8 cellular contexts compared by ENCODE assay signal in the genomic region with DNA sequence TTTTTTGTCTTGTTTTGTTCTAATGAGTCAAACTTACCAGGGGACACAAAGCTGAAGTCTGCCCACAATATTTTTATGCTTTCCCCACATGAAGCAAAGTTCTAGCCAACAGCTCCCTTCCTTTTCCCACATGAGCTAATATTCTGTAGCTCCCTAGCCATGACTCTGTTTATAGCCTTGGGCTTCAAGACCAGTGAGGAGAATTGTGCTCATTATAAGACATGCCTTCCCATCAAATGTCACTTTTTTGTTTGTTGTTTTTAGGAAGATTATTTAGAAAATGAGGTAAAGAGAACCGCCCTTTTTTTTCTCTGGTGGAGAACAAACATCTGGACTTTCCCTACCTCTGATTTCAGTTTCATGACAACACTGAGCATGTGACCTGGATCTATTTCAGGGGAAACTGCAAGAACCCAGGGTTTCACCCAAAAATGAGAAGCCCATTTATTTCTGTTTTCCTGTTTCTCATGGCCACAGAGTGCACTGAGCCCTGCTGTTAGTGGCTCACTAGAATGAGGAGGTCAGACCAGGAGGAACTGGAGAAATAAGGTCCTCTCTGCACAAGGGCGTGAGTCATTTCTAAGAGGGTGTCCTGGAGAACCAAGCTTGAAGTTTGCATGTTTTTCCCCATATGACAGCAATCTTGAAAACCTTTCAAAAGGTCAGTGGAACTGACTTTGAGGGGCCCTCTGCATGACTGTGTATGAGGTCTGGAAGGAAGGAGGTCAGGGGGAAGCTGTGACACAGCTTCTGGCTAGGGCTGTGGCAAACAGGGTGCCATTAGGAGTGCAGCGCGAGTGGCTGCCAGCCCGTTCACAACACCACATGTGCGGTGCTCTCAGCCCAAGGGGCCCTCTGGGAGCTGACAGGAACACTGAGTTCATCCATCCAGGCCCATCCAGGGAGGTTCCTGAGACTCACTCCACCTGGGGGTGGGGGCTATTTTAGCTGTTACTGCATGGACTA. TPM values are rescaled to one million over a fixed set of nuclear protein-coding genes. Genes with fewer than 3 reads are reported as not detected.
DNase-seq lines count a peak whose midpoint lies in the region; ATAC-seq and TF ChIP-seq lines count a peak whose summit lies in the region.

No MANE protein-coding gene starts in this region.

- intact Hi-C loops in prostate gland (cut with DNase I): no loop called here

- CTCF ChIA-PET in activated CD4-positive, alpha-beta T cell treated with anti-CD3 and anti-CD28 coated beads, Interleukin-2, amount 10 ng/mL, durations not matched to agents 7 days and 5 days (lab: Charles Lee): interaction anchor here (1.1 to 1.5 kb wide), 4 partner anchors 13 to 31 kb away, joined by 3 to 7 read pairs (median 4); no protein-coding TSS in a partner anchor

- H3K4me1 ChIP-seq in fibroblast of lung (ENCODE audit: control insufficient read depth, extremely low read depth, insufficient read depth, low read length): peaks cover 23% of the 10 kb centered on the region
- H3K4me1 ChIP-seq in prostate gland (replicated peaks): no peaks in the 10 kb centered on the region

- no peak overlapping the region for H2AFZ ChIP-seq in fibroblast of lung (ENCODE audit: low read length)

- peak; percentile 96 for ATAC-seq in stimulated activated naive CD8-positive, alpha-beta T cell treated with anti-CD3 and anti-CD28 coated beads, Interleukin-15, Interleukin-2, amounts not matched to agents 100 U/mL and 50 U/mL, for 24 hours

- H3K4me1 Mint-ChIP-seq in activated CD4-positive, alpha-beta T cell treated with anti-CD3 and anti-CD28 coated beads, Interleukin-2, amount 10 ng/mL, durations not matched to agents 7 days and 5 days: peaks cover 34% of the 10 kb centered on the region

- no peaks in the 10 kb centered on the region for H3K27me3 Mint-ChIP-seq in activated CD4-positive, alpha-beta T cell treated with anti-CD3 and anti-CD28 coated beads, Interleukin-2, amount 10 ng/mL, durations not matched to agents 7 days and 5 days

- H3K79me2 ChIP-seq in fibroblast of lung (ENCODE audit: control insufficient read depth, insufficient read depth, low read length): no peaks in the 10 kb centered on the region

- no peaks in the 10 kb centered on the region for H4K20me1 ChIP-seq in fibroblast of lung (ENCODE audit: control insufficient read depth, extremely low read depth, insufficient read depth, low read length)

- peak overlapping the region; percentile 17 for H3K4me2 ChIP-seq in fibroblast of lung (ENCODE audit: extremely low read depth, insufficient read depth, low read length)

- TF ChIP-seq POLR2A in prostate gland (IDR thresholded peaks at IDR 0.05): no peak

- peaks cover 18% of the 10 kb centered on the region for H3K36me3 Mint-ChIP-seq in activated CD4-positive, alpha-beta T cell treated with anti-CD3 and anti-CD28 coated beads, Interleukin-2, amount 10 ng/mL, durations not matched to agents 7 days and 5 days (ENCODE audit: low read depth)

- H3K36me3 ChIP-seq in fibroblast of lung (ENCODE audit: control insufficient read depth, insufficient read depth, low read length): no peaks in the 10 kb centered on the region
- H3K36me3 ChIP-seq in prostate gland: no peaks in the 10 kb centered on the region

- no peaks in the 10 kb centered on the region for H3K27me3 ChIP-seq in fibroblast of lung (ENCODE audit: control insufficient read depth, insufficient read depth, low read length)
- no peaks in the 10 kb centered on the region for H3K27me3 ChIP-seq in prostate gland (replicated peaks; ENCODE audit: insufficient read depth)

- H3K9me3 Mint-ChIP-seq in activated CD4-positive, alpha-beta T cell treated with anti-CD3 and anti-CD28 coated beads, Interleukin-2, amount 10 ng/mL, durations not matched to agents 7 days and 5 days: peaks cover 3% of the 10 kb centered on the region

- TF ChIP-seq CTCF in fibroblast of lung (conservative IDR thresholded peaks at IDR 0.05 in 1 of 2, IDR thresholded peaks at IDR 0.05 in 1 of 2; ENCODE audit: low read depth in 1 of 2, low read length in 2 of 2) (no peak), prostate gland (IDR thresholded peaks at IDR 0.05) (no peak)

- WGBS in prostate gland: 45% methylated on average over 6 of the region's 6 CpGs

- H3K27ac ChIP-seq in fibroblast of lung (ENCODE audit: insufficient read depth, low read length): peak overlapping the region; percentile 57
- peak overlapping the region in 1 of 2 donors; percentile 27 for H3K27ac ChIP-seq in prostate gland

- no peak for DNase-seq in activated CD4-positive, alpha-beta T cell treated with anti-CD3 and anti-CD28 coated beads, Interleukin-2, amount 10 ng/mL, durations not matched to agents 7 days and 5 days
- DNase-seq in activated CD4-positive, alpha-beta T cell treated with anti-CD3 and anti-CD28 coated beads, Interleukin-2, amount 50 U/mL, for 1 hour: no peak
- peak; percentile 68 for DNase-seq in HCEC 1CT
- peak; percentile 93 for DNase-seq in MV-4-11 (lab: John Stamatoyannopoulos, UW)
- peak; percentile 42 to 90 for DNase-seq in fibroblast of lung (ENCODE audit: low read depth in 2 of 2)
- DNase-seq in stimulated activated naive CD8-positive, alpha-beta T cell treated with anti-CD3 and anti-CD28 coated beads, Interleukin-15, Interleukin-2, amounts not matched to agents 100 U/mL and 50 U/mL, for 24 hours: peak; percentile 48
- no peak for DNase-seq in islet precursor cell
- DNase-seq in prostate gland (ENCODE audit: low spot score): no peak

- H3K9me3 ChIP-seq in fibroblast of lung (ENCODE audit: control insufficient read depth, insufficient read depth, low read depth, low read length) (no peaks in the 10 kb centered on the region), prostate gland (no peaks in the 10 kb centered on the region)

- peak overlapping the region; percentile 63 for H3K27ac Mint-ChIP-seq in activated CD4-positive, alpha-beta T cell treated with anti-CD3 and anti-CD28 coated beads, Interleukin-2, amount 10 ng/mL, durations not matched to agents 7 days and 5 days

- no peak overlapping the region for H3K4me3 ChIP-seq in fibroblast of lung (replicated peaks in 1 of 4; ENCODE audit: control extremely low read depth in 1 of 4, insufficient read depth in 1 of 4, low read depth in 3 of 4, low read length in 4 of 4)
- H3K4me3 ChIP-seq in prostate gland: no peak overlapping the region

- H3K9ac ChIP-seq in fibroblast of lung (ENCODE audit: insufficient read depth, low read length): no peak overlapping the region

- no peak overlapping the region for H3K4me3 Mint-ChIP-seq in activated CD4-positive, alpha-beta T cell treated with anti-CD3 and anti-CD28 coated beads, Interleukin-2, amount 10 ng/mL, durations not matched to agents 7 days and 5 days

- POLR2A ChIA-PET in activated CD4-positive, alpha-beta T cell treated with anti-CD3 and anti-CD28 coated beads, Interleukin-2, amount 10 ng/mL, durations not matched to agents 7 days and 5 days (lab: Charles Lee): no interaction called here

RNA-seq across cellular contexts. Expression of a gene that starts 55.1 kb away (rescaled TPM):
- total RNA-seq in activated CD4-positive, alpha-beta T cell treated with anti-CD3 and anti-CD28 coated beads, Interleukin-2, amount 10 ng/mL, durations not matched to agents 7 days and 5 days: 1 to 10 TPM; 8.4 to 9.9 TPM
- total RNA-seq in fibroblast of lung (8.5 and 11.2 TPM in 2 replicates), prostate gland (10 to 100 TPM in 1 of 2 donors, 1 to 10 TPM in 1; 8.8 to 28.9 TPM)
- polyA plus RNA-seq in fibroblast of lung: 2.8 and 3.7 TPM in 2 replicates
- polyA plus RNA-seq in fibroblast of lung (2012): 6.3 and 6.7 TPM in 2 replicates
- 0.63 and 1.7 TPM in 2 replicates for polyA minus RNA-seq in fibroblast of lung (ENCODE audit: low replicate concordance)

Comparison
In these comparisons a context has a peak if more than half of its experiments do, and no peak if none do; other contexts are left out.
1. DNase-seq: peak in HCEC 1CT (single experiment), MV-4-11 (single experiment), fibroblast of lung (2 of 2) and stimulated activated naive CD8-positive, alpha-beta T cell treated with anti-CD3 and anti-CD28 coated beads, Interleukin-15, Interleukin-2, amounts not matched to agents 100 U/mL and 50 U/mL, for 24 hours (single experiment); none in activated CD4-positive, alpha-beta T cell treated with anti-CD3 and anti-CD28 coated beads, Interleukin-2, amount 10 ng/mL, durations not matched to agents 7 days and 5 days (single experiment), activated CD4-positive, alpha-beta T cell treated with anti-CD3 and anti-CD28 coated beads, Interleukin-2, amount 50 U/mL, for 1 hour (single experiment), islet precursor cell (single experiment) and prostate gland (single experiment).